ENCODE assay signal across 18 cellular contexts in genomic region chr2:231936491-231936890, GRCh38. TPM values are rescaled to one million over a fixed set of nuclear protein-coding genes. Genes with fewer than 3 reads are reported as not detected.
"Had no signal": no experiment of that assay in that cellular context is flagged by ENCODE, and none has a peak within 500 bp of the region (broad histone marks: within the 10 kb centered on the region; RNA-seq: fewer than 3 reads in every experiment).

No MANE protein-coding gene starts in this region.

- H3K36me3 ChIP-seq: ascending aorta, colonic mucosa, gastroesophageal sphincter, tibial artery, vagina had no signal

- H3K4me1 ChIP-seq: ascending aorta, colonic mucosa, gastroesophageal sphincter, tibial artery, vagina had no signal

- H3K27ac Mint-ChIP-seq: activated CD4-positive, alpha-beta memory T cell treated with anti-CD3 and anti-CD28 coated beads, Interleukin-2, amount 10 ng/mL, durations not matched to agents 7 days and 5 days; activated naive CD8-positive, alpha-beta T cell treated with anti-CD3 and anti-CD28 coated beads, Interleukin-2, amount 10 ng/mL, durations not matched to agents 7 days and 5 days; T-helper 2 cell treated with Interferon-gamma antibody and Interleukin-4, amounts not matched to agents 5 μg/mL and 100 μg/mL, for 36 hours had no signal

- DNase-seq: activated CD4-positive, alpha-beta memory T cell treated with anti-CD3 and anti-CD28 coated beads, Interleukin-2, amount 10 ng/mL, durations not matched to agents 7 days and 5 days; activated CD4-positive, alpha-beta T cell treated with anti-CD3 and anti-CD28 coated beads for 1 hour; activated effector memory CD4-positive, alpha-beta T cell treated with anti-CD3 and anti-CD28 coated beads, Interleukin-2, amount 50 U/mL, for 16 hours; activated naive CD8-positive, alpha-beta T cell treated with anti-CD3 and anti-CD28 coated beads, Interleukin-2, amount 10 ng/mL, durations not matched to agents 7 days and 5 days; caudate nucleus; colonic mucosa; effector CD4-positive, alpha-beta T cell; retina; tibial artery had no signal

- ATAC-seq: gastroesophageal sphincter had no signal

- H3K4me3 ChIP-seq: ascending aorta, colonic mucosa, gastroesophageal sphincter, skin epidermis, tibial artery, vagina had no signal

- H3K27ac ChIP-seq: ascending aorta, colonic mucosa, epithelial cell of prostate, gastroesophageal sphincter, skin epidermis, tibial artery, vagina had no signal

- H3K4me3 Mint-ChIP-seq: activated CD4-positive, alpha-beta memory T cell treated with anti-CD3 and anti-CD28 coated beads, Interleukin-2, amount 10 ng/mL, durations not matched to agents 7 days and 5 days; activated naive CD8-positive, alpha-beta T cell treated with anti-CD3 and anti-CD28 coated beads, Interleukin-2, amount 10 ng/mL, durations not matched to agents 7 days and 5 days; T-helper 2 cell treated with Interferon-gamma antibody and Interleukin-4, amounts not matched to agents 5 μg/mL and 100 μg/mL, for 36 hours had no signal

- H3K27me3 ChIP-seq: ascending aorta, colonic mucosa, tibial artery, vagina had no signal

- H3K9me3 Mint-ChIP-seq: activated CD4-positive, alpha-beta memory T cell treated with anti-CD3 and anti-CD28 coated beads, Interleukin-2, amount 10 ng/mL, durations not matched to agents 7 days and 5 days; activated naive CD8-positive, alpha-beta T cell treated with anti-CD3 and anti-CD28 coated beads, Interleukin-2, amount 10 ng/mL, durations not matched to agents 7 days and 5 days; T-helper 2 cell treated with Interferon-gamma antibody and Interleukin-4, amounts not matched to agents 5 μg/mL and 100 μg/mL, for 36 hours had no signal

- H3K27me3 Mint-ChIP-seq: activated naive CD8-positive, alpha-beta T cell treated with anti-CD3 and anti-CD28 coated beads, Interleukin-2, amount 10 ng/mL, durations not matched to agents 7 days and 5 days had no signal

- H3K4me1 Mint-ChIP-seq: activated CD4-positive, alpha-beta memory T cell treated with anti-CD3 and anti-CD28 coated beads, Interleukin-2, amount 10 ng/mL, durations not matched to agents 7 days and 5 days had no signal

- H3K9me3 ChIP-seq: ascending aorta, colonic mucosa, gastroesophageal sphincter, tibial artery, vagina had no signal

- H3K36me3 Mint-ChIP-seq: activated naive CD8-positive, alpha-beta T cell treated with anti-CD3 and anti-CD28 coated beads, Interleukin-2, amount 10 ng/mL, durations not matched to agents 7 days and 5 days had no signal

RNA-seq across cellular contexts. Expression of gene NPPC, which starts 10.3 kb away (rescaled TPM):
- total RNA-seq: activated CD4-positive, alpha-beta memory T cell treated with anti-CD3 and anti-CD28 coated beads, Interleukin-2, amount 10 ng/mL, durations not matched to agents 7 days and 5 days; ascending aorta; gastroesophageal sphincter; kidney epithelial cell; lower leg skin; osteoblast had no signal
